In genomic region chr2:109529532-109530449, GRCh38 we compare ENCODE assay signal across 22 cellular contexts.
DNase-seq lines count a peak whose midpoint lies in the region; ATAC-seq and TF ChIP-seq lines count a peak whose summit lies in the region.
"Had no signal": no experiment of that assay in that cellular context is flagged by ENCODE, and none has a peak within 500 bp of the region (broad histone marks: within the 10 kb centered on the region; RNA-seq: fewer than 3 reads in every experiment).

No MANE protein-coding gene starts in this region.

- no peak overlapping the region for H3K4me3 ChIP-seq in AG10803 (ENCODE audit: low read length)
- H3K4me3 ChIP-seq: A549, esophagus muscularis mucosa, skin epidermis had no signal

- DNase-seq in AG10803 (ENCODE audit: low read depth) (peak; percentile 29), chondrocyte (ENCODE audit: low spot score) (no peak), left cardiac atrium (no peak), posterior vena cava (ENCODE audit: low spot score) (peak; percentile 72), cerebellar nuclear complex (lab: John Stamatoyannopoulos, UW) (no peak), dermis blood vessel endothelial cell (no peak)
- DNase-seq: activated CD4-positive, alpha-beta memory T cell treated with anti-CD3 and anti-CD28 coated beads, Interleukin-2, amount 10 ng/mL, durations not matched to agents 7 days and 5 days; activated naive CD8-positive, alpha-beta T cell treated with anti-CD3 and anti-CD28 coated beads, Interleukin-2, amount 10 ng/mL, durations not matched to agents 7 days and 5 days; DMS79; hippocampal formation; Karpas-422; NCI-H1092 treated with DMSO at 0.1 percent for 48 hours; NCI-H526; occipital lobe; SHP77 treated with DMSO at 0.1 percent for 48 hours; WERI-Rb-1 had no signal

- no peak overlapping the region for H3K4me3 Mint-ChIP-seq in chondrocyte (ENCODE audit: unreplicated experiment)
- H3K4me3 Mint-ChIP-seq: activated CD4-positive, alpha-beta memory T cell treated with anti-CD3 and anti-CD28 coated beads, Interleukin-2, amount 10 ng/mL, durations not matched to agents 7 days and 5 days; activated naive CD8-positive, alpha-beta T cell treated with anti-CD3 and anti-CD28 coated beads, Interleukin-2, amount 10 ng/mL, durations not matched to agents 7 days and 5 days; T-helper 1 cell treated with Interleukin-12 subunit alpha and Interleukin-12 subunit beta and Interleukin-4 antibody, amounts not matched to agents 30 μg/mL and 1 μg/mL, for 36 hours had no signal

- TF ChIP-seq CTCF in AG10803 (conservative IDR thresholded peaks at IDR 0.05; ENCODE audit: low read length) (no peak), chondrocyte (IDR thresholded peaks at IDR 0.05) (no peak)

- peak overlapping the region; percentile 66 for H3K27ac Mint-ChIP-seq in chondrocyte (ENCODE audit: unreplicated experiment)
- H3K27ac Mint-ChIP-seq: activated CD4-positive, alpha-beta memory T cell treated with anti-CD3 and anti-CD28 coated beads, Interleukin-2, amount 10 ng/mL, durations not matched to agents 7 days and 5 days; activated naive CD8-positive, alpha-beta T cell treated with anti-CD3 and anti-CD28 coated beads, Interleukin-2, amount 10 ng/mL, durations not matched to agents 7 days and 5 days; T-helper 1 cell treated with Interleukin-12 subunit alpha and Interleukin-12 subunit beta and Interleukin-4 antibody, amounts not matched to agents 30 μg/mL and 1 μg/mL, for 36 hours had no signal

- intact Hi-C loops in left cardiac atrium (cut with DNase I) (no loop called here), posterior vena cava (cut with DNase I) (no loop called here)

- ATAC-seq in left cardiac atrium (peak; percentile 24 to 49), HG03139 (IDR thresholded peaks at IDR 0.05; ENCODE audit: unreplicated experiment) (no peak), GM21737 (IDR thresholded peaks at IDR 0.05; ENCODE audit: unreplicated experiment) (no peak)

- no peaks in the 10 kb centered on the region for H3K9me3 Mint-ChIP-seq in chondrocyte (ENCODE audit: low read depth)
- H3K9me3 Mint-ChIP-seq: activated CD4-positive, alpha-beta memory T cell treated with anti-CD3 and anti-CD28 coated beads, Interleukin-2, amount 10 ng/mL, durations not matched to agents 7 days and 5 days; activated naive CD8-positive, alpha-beta T cell treated with anti-CD3 and anti-CD28 coated beads, Interleukin-2, amount 10 ng/mL, durations not matched to agents 7 days and 5 days; T-helper 1 cell treated with Interleukin-12 subunit alpha and Interleukin-12 subunit beta and Interleukin-4 antibody, amounts not matched to agents 30 μg/mL and 1 μg/mL, for 36 hours had no signal

- H3K4me1 Mint-ChIP-seq in chondrocyte (ENCODE audit: low read depth): peaks cover 22% of the 10 kb centered on the region
- H3K4me1 Mint-ChIP-seq: activated CD4-positive, alpha-beta memory T cell treated with anti-CD3 and anti-CD28 coated beads, Interleukin-2, amount 10 ng/mL, durations not matched to agents 7 days and 5 days; activated naive CD8-positive, alpha-beta T cell treated with anti-CD3 and anti-CD28 coated beads, Interleukin-2, amount 10 ng/mL, durations not matched to agents 7 days and 5 days had no signal

- no peaks in the 10 kb centered on the region for H3K27me3 Mint-ChIP-seq in chondrocyte (ENCODE audit: low read depth)

- H3K36me3 Mint-ChIP-seq in chondrocyte (ENCODE audit: low read depth): no peaks in the 10 kb centered on the region
- H3K36me3 Mint-ChIP-seq: activated naive CD8-positive, alpha-beta T cell treated with anti-CD3 and anti-CD28 coated beads, Interleukin-2, amount 10 ng/mL, durations not matched to agents 7 days and 5 days had no signal

Comparison
In these comparisons a context has a peak if more than half of its experiments do, and no peak if none do; other contexts are left out.
1. DNase-seq: peak in AG10803 (single experiment) and posterior vena cava (single experiment); none in chondrocyte (single experiment), left cardiac atrium (single experiment), cerebellar nuclear complex (0 of 2) and dermis blood vessel endothelial cell (single experiment).
2. ATAC-seq: peak in left cardiac atrium (2 of 2); none in HG03139 (single experiment) and GM21737 (single experiment).